In genomic region chr2:9657083-9657482, GRCh38 we compare ENCODE assay signal across 18 cellular contexts. TPM values are rescaled to one million over a fixed set of nuclear protein-coding genes. Genes with fewer than 3 reads are reported as not detected.
DNase-seq lines count a peak whose midpoint lies in the region; ATAC-seq and TF ChIP-seq lines count a peak whose summit lies in the region.
"Had no signal": no experiment of that assay in that cellular context is flagged by ENCODE, and none has a peak within 500 bp of the region (broad histone marks: within the 10 kb centered on the region; RNA-seq: fewer than 3 reads in every experiment).

No MANE protein-coding gene starts in this region.

- H2BK120ac ChIP-seq in mesenchymal stem cell (ENCODE audit: low read depth, low read length), result peak overlapping the region; percentile 96

- H3K4me2 ChIP-seq in KMS-11 (peak overlapping the region; percentile 85), mesenchymal stem cell (ENCODE audit: low read length, poor library complexity, severe bottlenecking) (no peak overlapping the region)

- no peaks in the 10 kb centered on the region for H3K9me3 Mint-ChIP-seq in CD8-positive, alpha-beta memory T cell
- H3K9me3 Mint-ChIP-seq: mesothelial cell of epicardium, nephron progenitor cell had no signal

- 44 to 54% (median 49%) methylated on average over 6 of the region's 6 CpGs for WGBS in adrenal gland, 4 donors
- WGBS in mesenchymal stem cell, result 42% methylated on average over 6 of the region's 6 CpGs

- H3K18ac ChIP-seq in mesenchymal stem cell (ENCODE audit: low read depth in 1 of 2, low read length in 2 of 2), result peak overlapping the region; percentile 68 to 90

- no peaks in the 10 kb centered on the region for H3K79me2 ChIP-seq in KMS-11 (ENCODE audit: insufficient read depth, low read depth)

- peak overlapping the region; percentile 36 to 94 for H3K4ac ChIP-seq in mesenchymal stem cell (ENCODE audit: low read depth in 1 of 2, low read length in 2 of 2)

- H3K4me1 Mint-ChIP-seq in CD8-positive, alpha-beta memory T cell, result peaks cover 32 to 50% (median 34%) of the 10 kb centered on the region in 3 donors

- H3K9ac ChIP-seq in KMS-11 (no peak overlapping the region; the same call in 1 of the 2 replicates), mesenchymal stem cell (ENCODE audit: low read length) (no peak overlapping the region)

- peak overlapping the region; percentile 74 for H2BK5ac ChIP-seq in mesenchymal stem cell (ENCODE audit: low read depth, low read length, poor library complexity, severe bottlenecking)

- H3K4me3 Mint-ChIP-seq in CD8-positive, alpha-beta memory T cell, result peak overlapping the region in 4 of 7 donors; percentile 59 to 76 (median 74)
- H3K4me3 Mint-ChIP-seq: activated CD8-positive, alpha-beta T cell treated with anti-CD3 and anti-CD28 coated beads, Interleukin-2, amount 10 ng/mL, durations not matched to agents 7 days and 5 days; B cell; mesothelial cell of epicardium; nephron progenitor cell had no signal

- H2AK5ac ChIP-seq in mesenchymal stem cell (ENCODE audit: low read length, severe bottlenecking), result peak overlapping the region; percentile 100

- H3K27ac ChIP-seq in CD8-positive, alpha-beta memory T cell (ENCODE audit: low read depth, low read length), result no peak overlapping the region
- H3K27ac ChIP-seq in KMS-11 (peak overlapping the region; percentile 60), adrenal gland (peak overlapping the region in 1 of 5 donors; percentile 32), mesenchymal stem cell (ENCODE audit: low read length, poor library complexity, severe bottlenecking) (peak overlapping the region; percentile 77)

- CTCF ChIA-PET in CD8-positive, alpha-beta memory T cell (lab: Charles Lee), result no interaction called here

- POLR2A ChIA-PET in CD8-positive, alpha-beta memory T cell (lab: Charles Lee), result no interaction called here

- peak overlapping the region; percentile 85 to 98 for H2BK12ac ChIP-seq in mesenchymal stem cell (ENCODE audit: low read length in 2 of 2)

- ATAC-seq in GM19467 (IDR thresholded peaks at IDR 0.05; ENCODE audit: unreplicated experiment) (no peak), HG03521 (IDR thresholded peaks at IDR 0.05; ENCODE audit: unreplicated experiment) (no peak), GM21528 (IDR thresholded peaks at IDR 0.05; ENCODE audit: low FRiP score, unreplicated experiment) (no peak)

- no peak overlapping the region for H3K4me3 ChIP-seq in CD8-positive, alpha-beta memory T cell (ENCODE audit: low read length)
- no peak overlapping the region for H3K4me3 ChIP-seq in KMS-11 (IDR thresholded peaks at IDR 0.05; ENCODE audit: insufficient read depth, low read depth, low read length)
- no peak overlapping the region for H3K4me3 ChIP-seq in adrenal gland
- H3K4me3 ChIP-seq in mesenchymal stem cell (ENCODE audit: insufficient read depth in 1 of 2, low read depth in 1 of 2, low read length in 2 of 2), result no peak overlapping the region
- H3K4me3 ChIP-seq: HAP-1 had no signal

- H2AFZ ChIP-seq in KMS-11 (ENCODE audit: low read depth), result peak overlapping the region; percentile 39; the same call in 1 of the 2 replicates
- H2AFZ ChIP-seq in mesenchymal stem cell (ENCODE audit: low read depth, low read length), result no peak overlapping the region

- no peaks in the 10 kb centered on the region for H3K36me3 Mint-ChIP-seq in CD8-positive, alpha-beta memory T cell
- H3K36me3 Mint-ChIP-seq: mesothelial cell of epicardium had no signal

- no peak for TF ChIP-seq POLR2A in adrenal gland (IDR thresholded peaks at IDR 0.05)

- no peaks in the 10 kb centered on the region for H3K36me3 ChIP-seq in CD8-positive, alpha-beta memory T cell (ENCODE audit: insufficient read depth, low read length)
- no peaks in the 10 kb centered on the region for H3K36me3 ChIP-seq in KMS-11 (ENCODE audit: insufficient read depth)
- H3K36me3 ChIP-seq in adrenal gland (replicated peaks in 1 of 2), result no peaks in the 10 kb centered on the region
- H3K36me3 ChIP-seq in mesenchymal stem cell (ENCODE audit: control insufficient read depth in 1 of 2, insufficient read depth in 2 of 2, low read depth in 1 of 2, low read length in 2 of 2), result no peaks in the 10 kb centered on the region
- H3K36me3 ChIP-seq: HAP-1 had no signal

- H3K27ac Mint-ChIP-seq in CD8-positive, alpha-beta memory T cell, result peak overlapping the region; percentile 83 to 94 (median 90)
- H3K27ac Mint-ChIP-seq: B cell, mesothelial cell of epicardium, nephron progenitor cell, progenitor cell of endocrine pancreas had no signal

- H4K20me1 ChIP-seq in KMS-11 (ENCODE audit: insufficient read depth), result no peaks in the 10 kb centered on the region

- intact Hi-C loops in adrenal gland (cut with DNase I), result no loop called here

- no peaks in the 10 kb centered on the region for H3K27me3 ChIP-seq in CD8-positive, alpha-beta memory T cell (ENCODE audit: insufficient read depth, low read length, poor library complexity, severe bottlenecking)
- H3K27me3 ChIP-seq in KMS-11 (ENCODE audit: insufficient read depth, low read depth) (no peaks in the 10 kb centered on the region), adrenal gland (no peaks in the 10 kb centered on the region), mesenchymal stem cell (ENCODE audit: control insufficient read depth in 1 of 2, insufficient read depth in 1 of 2, low read length in 2 of 2) (no peaks in the 10 kb centered on the region)

- no peaks in the 10 kb centered on the region for H3K9me3 ChIP-seq in CD8-positive, alpha-beta memory T cell (ENCODE audit: low read length)
- H3K9me3 ChIP-seq in adrenal gland (replicated peaks in 1 of 3) (no peaks in the 10 kb centered on the region), mesenchymal stem cell (ENCODE audit: control insufficient read depth, low read length) (no peaks in the 10 kb centered on the region)
- H3K9me3 ChIP-seq: HAP-1 had no signal

- peaks cover 19% of the 10 kb centered on the region for H3K4me1 ChIP-seq in CD8-positive, alpha-beta memory T cell (ENCODE audit: insufficient read depth, low read length)
- H3K4me1 ChIP-seq in KMS-11 (ENCODE audit: low read depth, poor library complexity, severe bottlenecking) (peaks cover 75% of the 10 kb centered on the region), adrenal gland (replicated peaks in 1 of 2) (peaks cover 0 to 12% of the 10 kb centered on the region in 2 donors), mesenchymal stem cell (ENCODE audit: control insufficient read depth, insufficient read depth, low read depth, low read length) (peaks cover 34% of the 10 kb centered on the region)

- peak overlapping the region; percentile 66 for H2BK15ac ChIP-seq in mesenchymal stem cell (ENCODE audit: low read depth, poor library complexity, severe bottlenecking)

- H3K14ac ChIP-seq in mesenchymal stem cell (ENCODE audit: low read length in 2 of 2), result peak overlapping the region in 1 of 2 experiments; percentile 70

- H4K8ac ChIP-seq in mesenchymal stem cell (ENCODE audit: low read length), result peak overlapping the region; percentile 85

- H3K79me1 ChIP-seq in mesenchymal stem cell (replicated peaks; ENCODE audit: low read length, poor library complexity, severe bottlenecking), result no peaks in the 10 kb centered on the region

- peak overlapping the region in 1 of 2 experiments; percentile 59 for H3K23ac ChIP-seq in mesenchymal stem cell (ENCODE audit: low read length in 2 of 2)

- H3K27me3 Mint-ChIP-seq in CD8-positive, alpha-beta memory T cell, result no peaks in the 10 kb centered on the region
- H3K27me3 Mint-ChIP-seq: B cell had no signal

- no peak for TF ChIP-seq CTCF in KMS-11 (conservative IDR thresholded peaks at IDR 0.05; ENCODE audit: low read depth, low read length)
- no peak for TF ChIP-seq CTCF in adrenal gland (IDR thresholded peaks at IDR 0.05)

- H4K91ac ChIP-seq in mesenchymal stem cell (ENCODE audit: low read length), result peak overlapping the region; percentile 12

- no peak for DNase-seq in CD8-positive, alpha-beta memory T cell
- DNase-seq in adrenal gland (peak in 5 of 7 donors; percentile 19 to 60 (median 39)), mesenchymal stem cell (peak; percentile 70), MV-4-11 (lab: John Stamatoyannopoulos, UW) (no peak)
- DNase-seq: Calu3, cortex of kidney, foreskin melanocyte, NCI-H187, nephron progenitor cell had no signal

RNA-seq across cellular contexts. Expression of gene YWHAQ, which starts 26.3 kb away (rescaled TPM):
- 100 to 1,000 TPM; 560 to 565 TPM for total RNA-seq in CD8-positive, alpha-beta memory T cell
- 358 TPM for polyA plus RNA-seq in CD8-positive, alpha-beta memory T cell
- total RNA-seq in adrenal gland, result 100 to 1,000 TPM; 157 to 296 (median 241) TPM
- 100 to 1,000 TPM in 1 of 3 donors, 10 to 100 TPM in 2; 74.1 to 477 (median 87.7) TPM for polyA plus RNA-seq in adrenal gland
- polyA plus RNA-seq in mesenchymal stem cell (2013, experiment 1 of 2), result 317 TPM
- 324 TPM for polyA plus RNA-seq in mesenchymal stem cell (2013, experiment 2 of 2)

Comparison
In these comparisons a context has a peak if more than half of its experiments do, and no peak if none do; other contexts are left out.
1. DNase-seq: peak in adrenal gland (5 of 7) and mesenchymal stem cell (single experiment); none in CD8-positive, alpha-beta memory T cell (0 of 5) and MV-4-11 (single experiment).